In the genomic region with DNA sequence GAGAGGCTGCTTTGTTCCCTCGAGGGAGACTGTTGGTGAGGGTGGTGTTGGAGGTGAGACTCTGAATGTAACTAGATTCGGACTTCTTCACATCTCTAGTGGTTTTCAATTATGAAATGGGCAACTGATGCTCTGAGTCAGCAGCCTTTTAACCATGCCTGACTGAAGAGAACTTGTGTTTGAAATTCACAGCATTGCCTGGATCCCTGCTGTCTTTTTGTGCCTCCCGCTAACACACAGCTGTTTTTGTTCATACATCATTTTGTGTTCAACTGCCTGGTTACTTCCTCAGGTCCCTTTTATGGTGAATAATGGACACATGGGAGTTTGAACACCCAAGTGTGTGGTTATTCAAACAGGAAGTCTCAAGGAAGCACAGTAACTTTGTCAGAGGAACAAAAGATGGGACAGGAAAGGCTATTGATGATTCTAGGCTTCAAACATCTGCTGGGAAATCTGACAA, we compare ENCODE assay signal across 8 cellular contexts. TPM values are rescaled to one million over a fixed set of nuclear protein-coding genes. Genes with fewer than 3 reads are reported as not detected.
DNase-seq lines count a peak whose midpoint lies in the region; ATAC-seq and TF ChIP-seq lines count a peak whose summit lies in the region.

No MANE protein-coding gene starts in this region.

- ATAC-seq in heart left ventricle (peak in 3 of 4 donors; percentile 49 to 67 (median 50)), HG03520 (IDR thresholded peaks at IDR 0.05; ENCODE audit: unreplicated experiment) (no peak)

- H3K4me3 ChIP-seq in heart left ventricle (no peak overlapping the region), ovary (no peak overlapping the region)

- intact Hi-C loops in heart left ventricle (cut with DNase I) (loop anchor here in 2 of 10 donors (5.0 to 10.0 kb wide), 2 partner anchors 62 to 1425 kb away; no protein-coding TSS in a partner anchor), ovary (cut with DNase I) (no loop called here)

- H3K4me1 ChIP-seq in heart left ventricle (peaks cover 8 to 88% (median 60%) of the 10 kb centered on the region in 12 donors), ovary (ENCODE audit: insufficient read depth) (peaks cover 10% of the 10 kb centered on the region)

- TF ChIP-seq POLR2A in heart left ventricle (IDR thresholded peaks at IDR 0.05) (no peak), ovary (IDR thresholded peaks at IDR 0.05) (no peak)

- TF ChIP-seq CTCF in heart left ventricle (IDR thresholded peaks at IDR 0.05) (no peak), ovary (IDR thresholded peaks at IDR 0.05) (no peak)

- DNase-seq in NCI-H748 (lab: John Stamatoyannopoulos, UW; ENCODE audit: unreplicated experiment), result peak; percentile 36
- DNase-seq in NCI-H748 treated with DMSO at 0.1 percent for 48 hours (lab: John Stamatoyannopoulos, UW), result no peak
- peak; percentile 89 for DNase-seq in SIG-M5 treated with dmso at 0.1 percent for 504 hours (lab: John Stamatoyannopoulos, UW; ENCODE audit: unreplicated experiment)
- DNase-seq in heart left ventricle, result no peak
- no peak for DNase-seq in ovary
- no peak for DNase-seq in activated naive CD4-positive, alpha-beta T cell treated with Interleukin-2 at 50 U/mL for 16 hours
- no peak for DNase-seq in CD1c-positive myeloid dendritic cell (ENCODE audit: extremely low spot score)

- no peak for TF ChIP-seq EP300 in ovary (IDR thresholded peaks at IDR 0.05)

- H3K27ac ChIP-seq in heart left ventricle (peak overlapping the region; percentile 18 to 69 (median 54)), ovary (peak overlapping the region in 1 of 2 donors; percentile 5)

- H3K36me3 ChIP-seq in heart left ventricle (peaks cover 0 to 12% (median 0%) of the 10 kb centered on the region in 9 donors), ovary (no peaks in the 10 kb centered on the region)

- H3K27me3 ChIP-seq in heart left ventricle (no peaks in the 10 kb centered on the region), ovary (no peaks in the 10 kb centered on the region)

- H3K9me3 ChIP-seq in heart left ventricle (no peaks in the 10 kb centered on the region), ovary (no peaks in the 10 kb centered on the region)

- 14 to 38% (median 32%) methylated on average over 3 of the region's 3 CpGs for WGBS in heart left ventricle, 4 donors
- 17 to 23% (median 18%) methylated on average over 3 of the region's 3 CpGs for WGBS in ovary, 3 donors

RNA-seq across cellular contexts. Expression of a gene that starts 16.8 kb away (rescaled TPM):
- total RNA-seq in heart left ventricle (100 to 1,000 TPM in 7 of 9 donors, 10 to 100 TPM in 2; 78.6 to 226 (median 122) TPM), ovary (10 to 100 TPM; 59.9 to 97.3 (median 85.2) TPM)
- polyA plus RNA-seq in heart left ventricle (100 to 1,000 TPM in 1 of 2 donors, 10 to 100 TPM in 1; 22.9 to 108 TPM), ovary (100 to 1,000 TPM in 1 of 2 donors, 10 to 100 TPM in 1; 51.3 to 205 TPM)

Comparison
In these comparisons a context has a peak if more than half of its experiments do, and no peak if none do; other contexts are left out.
1. DNase-seq: peak in NCI-H748 (single experiment) and SIG-M5 treated with dmso at 0.1 percent for 504 hours (single experiment); none in NCI-H748 treated with DMSO at 0.1 percent for 48 hours (single experiment), heart left ventricle (0 of 5), ovary (0 of 5), activated naive CD4-positive, alpha-beta T cell treated with Interleukin-2 at 50 U/mL for 16 hours (single experiment) and CD1c-positive myeloid dendritic cell (single experiment).